Comparison of ENCODE assay signal across 8 cellular contexts in genomic region chr1:183543619-183544204, GRCh38. TPM values are rescaled to one million over a fixed set of nuclear protein-coding genes. Genes with fewer than 3 reads are reported as not detected.
DNase-seq lines count a peak whose midpoint lies in the region; ATAC-seq, FAIRE-seq and TF ChIP-seq lines count a peak whose summit lies in the region.

No MANE protein-coding gene starts in this region.

- H3K27ac ChIP-seq in VCaP = peak overlapping the region; percentile 35; the same call in 1 of the 2 replicates
- H3K27ac ChIP-seq in cardiac muscle cell = peak overlapping the region; percentile 71

- H3K27me3 ChIP-seq in cardiac muscle cell = no peaks in the 10 kb centered on the region

- TF ChIP-seq CTCF in D721Med (IDR thresholded peaks at IDR 0.05; ENCODE audit: insufficient read depth, missing control alignments) (peak; percentile 74), VCaP (conservative IDR thresholded peaks at IDR 0.05) (peak; percentile 86), cardiac muscle cell (IDR thresholded peaks at IDR 0.05; ENCODE audit: low read depth, low read length) (peak; percentile 89)

- FAIRE-seq in D721Med (lab: Jason Lieb, UNC) = peak; percentile 80

- no peak overlapping the region for H3K4me3 ChIP-seq in cardiac muscle cell

- peaks cover 78% of the 10 kb centered on the region for H3K36me3 ChIP-seq in cardiac muscle cell

- DNase-seq in D721Med (ENCODE audit: insufficient read length, low spot score) (no peak), NCI-H146 (lab: John Stamatoyannopoulos, UW) (peak; percentile 54), cardiac muscle cell (ENCODE audit: low read depth in 1 of 2, low spot score in 1 of 2) (peak; percentile 56 to 79), retina (peak; percentile 22), activated gamma-delta T cell (lab: John Stamatoyannopoulos, UW) (no peak)

- ATAC-seq in GM19463 (IDR thresholded peaks at IDR 0.05; ENCODE audit: unreplicated experiment) = peak; percentile 42
- ATAC-seq in HG03520 (IDR thresholded peaks at IDR 0.05; ENCODE audit: unreplicated experiment) = no peak

- H3K4me1 ChIP-seq in cardiac muscle cell (ENCODE audit: low read depth) = no peaks in the 10 kb centered on the region

- H3K9me3 ChIP-seq in cardiac muscle cell (ENCODE audit: low read depth) = no peaks in the 10 kb centered on the region

RNA-seq across cellular contexts. Expression of gene NCF2, which starts 46.5 kb away (rescaled TPM):
- 0.06 and 0.60 TPM in 2 replicates for total RNA-seq in cardiac muscle cell
- polyA plus RNA-seq in cardiac muscle cell = 0.19 and 1.5 TPM in 2 replicates

Comparison
In these comparisons a context has a peak if more than half of its experiments do, and no peak if none do; other contexts are left out.
1. DNase-seq: peak in NCI-H146 (single experiment), cardiac muscle cell (2 of 2) and retina (single experiment); none in D721Med (single experiment) and activated gamma-delta T cell (single experiment).
2. Peak in every context shown above with its lines, with median percentiles within 50 percentile points of each other: CTCF ChIP-seq.